16 cellular contexts compared by ENCODE assay signal in genomic region chr22:42314709-42315391, GRCh38. TPM values are rescaled to one million over a fixed set of nuclear protein-coding genes. Genes with fewer than 3 reads are reported as not detected.
DNase-seq lines count a peak whose midpoint lies in the region; ATAC-seq and TF ChIP-seq lines count a peak whose summit lies in the region.
"Had no signal": no experiment of that assay in that cellular context is flagged by ENCODE, and none has a peak within 500 bp of the region (broad histone marks: within the 10 kb centered on the region; RNA-seq: fewer than 3 reads in every experiment).

No MANE protein-coding gene starts in this region.

- H3K4me3 ChIP-seq in NT2/D1 (ENCODE audit: insufficient read length, low read depth) (no peak overlapping the region), mammary epithelial cell (replicated peaks in 1 of 3; ENCODE audit: insufficient read depth in 1 of 3, low read depth in 2 of 3, low read length in 3 of 3) (no peak overlapping the region)
- H3K4me3 ChIP-seq: esophagus muscularis mucosa, sigmoid colon, upper lobe of left lung had no signal

- no TSS peak for BruUV-seq in mammary epithelial cell (replicated peaks; lab: Mats Ljungman, UMichigan)

- H3K4me3 Mint-ChIP-seq in activated naive CD8-positive, alpha-beta T cell = peak overlapping the region; percentile 27
- no peak overlapping the region for H3K4me3 Mint-ChIP-seq in activated naive CD8-positive, alpha-beta T cell treated with anti-CD3 and anti-CD28 coated beads, Interleukin-2, amount 50 U/mL, for 24 hours
- H3K4me3 Mint-ChIP-seq in stimulated activated naive B cell treated with anti-CD40 and anti-IgM and Interleukin-4, amounts not matched to agents 10 μg/mL and 1 μg/mL and 100 μg/mL, for 72 hours = no peak overlapping the region

- no peak for ATAC-seq in activated naive CD8-positive, alpha-beta T cell treated with anti-CD3 and anti-CD28 coated beads, Interleukin-2, amount 50 U/mL, for 24 hours
- ATAC-seq in stimulated activated naive B cell treated with anti-CD40 and anti-IgM and Interleukin-4, amounts not matched to agents 10 μg/mL and 1 μg/mL and 100 μg/mL, for 72 hours (replicated peaks) = no peak

- no peaks in the 10 kb centered on the region for H3K79me2 ChIP-seq in mammary epithelial cell (ENCODE audit: insufficient read depth, low read length)

- CTCF ChIA-PET in mammary epithelial cell (lab: Charles Lee; ENCODE audit: low non-redundant PET) = no interaction called here

- 31% methylated on average over 5 of the region's 5 CpGs for WGBS in mammary epithelial cell (ENCODE audit: low coverage, missing lambda C conversion rate)

- H3K9me3 ChIP-seq in NT2/D1 (ENCODE audit: insufficient read depth, low read length) = no peaks in the 10 kb centered on the region
- H3K9me3 ChIP-seq in mammary epithelial cell (replicated peaks; ENCODE audit: insufficient read depth, low read length) = no peaks in the 10 kb centered on the region
- H3K9me3 ChIP-seq: esophagus muscularis mucosa, sigmoid colon, upper lobe of left lung had no signal

- no peak overlapping the region for H3K27ac ChIP-seq in mammary epithelial cell (ENCODE audit: insufficient read depth, low read depth, low read length)
- H3K27ac ChIP-seq: esophagus muscularis mucosa, sigmoid colon, upper lobe of left lung had no signal

- DNase-seq in activated naive CD8-positive, alpha-beta T cell treated with anti-CD3 and anti-CD28 coated beads, Interleukin-2, amount 50 U/mL, for 24 hours = no peak
- DNase-seq in NT2/D1 (ENCODE audit: low read depth, low spot score) (no peak), mammary epithelial cell (no peak), activated gamma-delta T cell (lab: John Stamatoyannopoulos, UW) (no peak), head of caudate nucleus (no peak), cerebellar nuclear complex (lab: John Stamatoyannopoulos, UW) (no peak)
- no peak for DNase-seq in stimulated activated naive B cell treated with anti-CD40 and anti-IgM and Interleukin-4, amounts not matched to agents 10 μg/mL and 1 μg/mL and 100 μg/mL, for 72 hours
- DNase-seq: aorta; cortex of kidney; islet precursor cell; mesenchymal stem cell; stimulated activated CD4-positive, alpha-beta T cell treated with anti-CD3 and anti-CD28 coated beads, Interleukin-2, amount 100 ng/mL, for 48 hours; upper lobe of left lung had no signal

- H2AFZ ChIP-seq in mammary epithelial cell (ENCODE audit: low read depth, low read length) = no peak overlapping the region

- peaks cover 36% of the 10 kb centered on the region for H3K4me1 ChIP-seq in NT2/D1 (ENCODE audit: insufficient read depth, insufficient read length)
- H3K4me1 ChIP-seq in mammary epithelial cell (ENCODE audit: insufficient read depth, low read length) = peaks cover 54% of the 10 kb centered on the region

- no peaks in the 10 kb centered on the region for H3K36me3 Mint-ChIP-seq in activated naive CD8-positive, alpha-beta T cell
- no peaks in the 10 kb centered on the region for H3K36me3 Mint-ChIP-seq in activated naive CD8-positive, alpha-beta T cell treated with anti-CD3 and anti-CD28 coated beads, Interleukin-2, amount 50 U/mL, for 24 hours (ENCODE audit: low read depth)
- H3K36me3 Mint-ChIP-seq in stimulated activated naive B cell treated with anti-CD40 and anti-IgM and Interleukin-4, amounts not matched to agents 10 μg/mL and 1 μg/mL and 100 μg/mL, for 72 hours = no peaks in the 10 kb centered on the region

- in situ Hi-C loops in mammary epithelial cell (cut with MboI; ENCODE audit: low sequenced_read_pairs in 2 of 2) = no loop called here

- dilution Hi-C loops in mammary epithelial cell (cut with HindIII; ENCODE audit: low sequenced_read_pairs) = no loop called here

- peak overlapping the region; percentile 66 for H3K4me2 ChIP-seq in mammary epithelial cell (ENCODE audit: insufficient read depth, low read depth, low read length)

- peaks cover 5% of the 10 kb centered on the region for H3K27me3 ChIP-seq in NT2/D1 (ENCODE audit: insufficient read depth, insufficient read length)
- H3K27me3 ChIP-seq in mammary epithelial cell (ENCODE audit: insufficient read depth, low read length) = no peaks in the 10 kb centered on the region
- H3K27me3 ChIP-seq: sigmoid colon, upper lobe of left lung had no signal

- TF ChIP-seq CTCF in mammary epithelial cell (conservative IDR thresholded peaks at IDR 0.05 in 1 of 2, IDR thresholded peaks at IDR 0.05 in 1 of 2; ENCODE audit: extremely low read depth in 1 of 2, insufficient read depth in 1 of 2, low read depth in 1 of 2, low read length in 2 of 2) = no peak

- H3K4me1 Mint-ChIP-seq in activated naive CD8-positive, alpha-beta T cell (ENCODE audit: low read depth) = peaks cover 55% of the 10 kb centered on the region
- H3K4me1 Mint-ChIP-seq in activated naive CD8-positive, alpha-beta T cell treated with anti-CD3 and anti-CD28 coated beads, Interleukin-2, amount 50 U/mL, for 24 hours = peaks cover 34% of the 10 kb centered on the region
- H3K4me1 Mint-ChIP-seq in stimulated activated naive B cell treated with anti-CD40 and anti-IgM and Interleukin-4, amounts not matched to agents 10 μg/mL and 1 μg/mL and 100 μg/mL, for 72 hours = peaks cover 10 to 19% of the 10 kb centered on the region in 2 donors

- peak overlapping the region; percentile 41 for H3K27ac Mint-ChIP-seq in activated naive CD8-positive, alpha-beta T cell
- H3K27ac Mint-ChIP-seq in activated naive CD8-positive, alpha-beta T cell treated with anti-CD3 and anti-CD28 coated beads, Interleukin-2, amount 50 U/mL, for 24 hours = no peak overlapping the region
- H3K27ac Mint-ChIP-seq in stimulated activated naive B cell treated with anti-CD40 and anti-IgM and Interleukin-4, amounts not matched to agents 10 μg/mL and 1 μg/mL and 100 μg/mL, for 72 hours = peak overlapping the region; percentile 63

- H4K20me1 ChIP-seq in mammary epithelial cell (ENCODE audit: insufficient read depth, low read length) = no peaks in the 10 kb centered on the region

- H3K27me3 Mint-ChIP-seq in activated naive CD8-positive, alpha-beta T cell = no peaks in the 10 kb centered on the region
- H3K27me3 Mint-ChIP-seq in activated naive CD8-positive, alpha-beta T cell treated with anti-CD3 and anti-CD28 coated beads, Interleukin-2, amount 50 U/mL, for 24 hours = peaks cover 2% of the 10 kb centered on the region
- peaks cover 31 to 56% of the 10 kb centered on the region in 2 donors for H3K27me3 Mint-ChIP-seq in stimulated activated naive B cell treated with anti-CD40 and anti-IgM and Interleukin-4, amounts not matched to agents 10 μg/mL and 1 μg/mL and 100 μg/mL, for 72 hours

- no peaks in the 10 kb centered on the region for H3K9me3 Mint-ChIP-seq in activated naive CD8-positive, alpha-beta T cell (ENCODE audit: low read depth)
- H3K9me3 Mint-ChIP-seq in activated naive CD8-positive, alpha-beta T cell treated with anti-CD3 and anti-CD28 coated beads, Interleukin-2, amount 50 U/mL, for 24 hours = no peaks in the 10 kb centered on the region
- no peaks in the 10 kb centered on the region for H3K9me3 Mint-ChIP-seq in stimulated activated naive B cell treated with anti-CD40 and anti-IgM and Interleukin-4, amounts not matched to agents 10 μg/mL and 1 μg/mL and 100 μg/mL, for 72 hours

- intact Hi-C loops in mammary epithelial cell (cut with micrococcal nuclease) (loop anchor here (1.0 to 2.0 kb wide), 5 partner anchors 15 to 348 kb away; no protein-coding TSS in a partner anchor), head of caudate nucleus (cut with DNase I) (loop anchor here (10.0 kb wide), 1 partner anchor 140 kb away; no protein-coding TSS in a partner anchor)

- H3K9ac ChIP-seq in NT2/D1 (ENCODE audit: insufficient read length, low read depth) = peak overlapping the region; percentile 21
- no peak overlapping the region for H3K9ac ChIP-seq in mammary epithelial cell (ENCODE audit: insufficient read depth, low read length)

- no peaks in the 10 kb centered on the region for H3K36me3 ChIP-seq in NT2/D1 (ENCODE audit: insufficient read depth, insufficient read length, low read length)
- no peaks in the 10 kb centered on the region for H3K36me3 ChIP-seq in mammary epithelial cell (ENCODE audit: insufficient read depth, low read length)
- H3K36me3 ChIP-seq: esophagus muscularis mucosa, sigmoid colon, upper lobe of left lung had no signal

RNA-seq across cellular contexts. Expression of gene TCF20, which starts 44.4 kb away (rescaled TPM):
- 10 to 100 TPM; 49.2 to 62.5 TPM for total RNA-seq in mammary epithelial cell
- 26.0 TPM for polyA plus RNA-seq in mammary epithelial cell
- 64.9 TPM for polyA minus RNA-seq in mammary epithelial cell
